2 cellular contexts compared by ENCODE assay signal in the genomic region with DNA sequence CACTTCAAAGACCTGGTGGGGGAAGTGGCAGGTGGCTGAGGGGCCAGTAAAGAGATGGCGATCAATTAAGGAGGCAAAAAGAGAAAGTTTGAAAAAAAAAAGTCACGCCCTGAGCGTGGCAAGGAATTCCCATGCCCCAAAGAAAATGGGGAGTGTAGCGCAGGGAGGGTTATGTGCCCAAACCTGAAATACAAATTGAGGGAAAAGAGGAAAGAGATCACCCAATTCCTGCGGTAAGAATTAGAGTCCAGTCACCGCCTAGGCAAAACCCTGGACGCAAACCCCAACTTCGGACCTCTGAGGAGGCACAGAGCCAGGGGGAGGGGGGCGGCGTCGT.
TF ChIP-seq lines count a peak whose summit lies in the region.

No MANE protein-coding gene starts in this region.

TF ChIP-seq in SK-N-SH, 30 proteins besides CTCF, POLR2A, EP300 and RAD21 (continued from another document):
- TF ChIP-seq, protein P1, sequence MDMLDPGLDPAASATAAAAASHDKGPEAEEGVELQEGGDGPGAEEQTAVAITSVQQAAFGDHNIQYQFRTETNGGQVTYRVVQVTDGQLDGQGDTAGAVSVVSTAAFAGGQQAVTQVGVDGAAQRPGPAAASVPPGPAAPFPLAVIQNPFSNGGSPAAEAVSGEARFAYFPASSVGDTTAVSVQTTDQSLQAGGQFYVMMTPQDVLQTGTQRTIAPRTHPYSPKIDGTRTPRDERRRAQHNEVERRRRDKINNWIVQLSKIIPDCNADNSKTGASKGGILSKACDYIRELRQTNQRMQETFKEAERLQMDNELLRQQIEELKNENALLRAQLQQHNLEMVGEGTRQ (IDR thresholded peaks at IDR 0.05; ENCODE audit: borderline replicate concordance, low read depth, low read length): no peak
- TF ChIP-seq NFIC (IDR thresholded peaks at IDR 0.05; ENCODE audit: borderline replicate concordance) (no peak), CHD2 (IDR thresholded peaks at IDR 0.05; ENCODE audit: low read length, partially characterized antibody) (no peak), SIN3A (IDR thresholded peaks at IDR 0.05; ENCODE audit: borderline replicate concordance, low read depth, low read length) (no peak), FOSL2 (IDR thresholded peaks at IDR 0.05; ENCODE audit: borderline replicate concordance, low read depth) (no peak), TAF1 (IDR thresholded peaks at IDR 0.05; ENCODE audit: borderline replicate concordance, low read depth, low read length) (no peak), SMC3 (IDR thresholded peaks at IDR 0.05; ENCODE audit: low read depth, low read length) (no peak)
- TF ChIP-seq, protein P2, sequence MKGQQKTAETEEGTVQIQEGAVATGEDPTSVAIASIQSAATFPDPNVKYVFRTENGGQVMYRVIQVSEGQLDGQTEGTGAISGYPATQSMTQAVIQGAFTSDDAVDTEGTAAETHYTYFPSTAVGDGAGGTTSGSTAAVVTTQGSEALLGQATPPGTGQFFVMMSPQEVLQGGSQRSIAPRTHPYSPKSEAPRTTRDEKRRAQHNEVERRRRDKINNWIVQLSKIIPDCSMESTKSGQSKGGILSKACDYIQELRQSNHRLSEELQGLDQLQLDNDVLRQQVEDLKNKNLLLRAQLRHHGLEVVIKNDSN (IDR thresholded peaks at IDR 0.05; ENCODE audit: borderline replicate concordance, low read depth): no peak
- TF ChIP-seq, protein P3, sequence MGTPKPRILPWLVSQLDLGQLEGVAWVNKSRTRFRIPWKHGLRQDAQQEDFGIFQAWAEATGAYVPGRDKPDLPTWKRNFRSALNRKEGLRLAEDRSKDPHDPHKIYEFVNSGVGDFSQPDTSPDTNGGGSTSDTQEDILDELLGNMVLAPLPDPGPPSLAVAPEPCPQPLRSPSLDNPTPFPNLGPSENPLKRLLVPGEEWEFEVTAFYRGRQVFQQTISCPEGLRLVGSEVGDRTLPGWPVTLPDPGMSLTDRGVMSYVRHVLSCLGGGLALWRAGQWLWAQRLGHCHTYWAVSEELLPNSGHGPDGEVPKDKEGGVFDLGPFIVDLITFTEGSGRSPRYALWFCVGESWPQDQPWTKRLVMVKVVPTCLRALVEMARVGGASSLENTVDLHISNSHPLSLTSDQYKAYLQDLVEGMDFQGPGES (IDR thresholded peaks at IDR 0.05; ENCODE audit: low read depth, low read length): no peak

TF ChIP-seq in SK-N-SH treated with all-trans-retinoic acid at 6 μM for 48 hours, 23 proteins besides CTCF, POLR2A, EP300 and RAD21 (continued from another document):
- TF ChIP-seq, protein P4, sequence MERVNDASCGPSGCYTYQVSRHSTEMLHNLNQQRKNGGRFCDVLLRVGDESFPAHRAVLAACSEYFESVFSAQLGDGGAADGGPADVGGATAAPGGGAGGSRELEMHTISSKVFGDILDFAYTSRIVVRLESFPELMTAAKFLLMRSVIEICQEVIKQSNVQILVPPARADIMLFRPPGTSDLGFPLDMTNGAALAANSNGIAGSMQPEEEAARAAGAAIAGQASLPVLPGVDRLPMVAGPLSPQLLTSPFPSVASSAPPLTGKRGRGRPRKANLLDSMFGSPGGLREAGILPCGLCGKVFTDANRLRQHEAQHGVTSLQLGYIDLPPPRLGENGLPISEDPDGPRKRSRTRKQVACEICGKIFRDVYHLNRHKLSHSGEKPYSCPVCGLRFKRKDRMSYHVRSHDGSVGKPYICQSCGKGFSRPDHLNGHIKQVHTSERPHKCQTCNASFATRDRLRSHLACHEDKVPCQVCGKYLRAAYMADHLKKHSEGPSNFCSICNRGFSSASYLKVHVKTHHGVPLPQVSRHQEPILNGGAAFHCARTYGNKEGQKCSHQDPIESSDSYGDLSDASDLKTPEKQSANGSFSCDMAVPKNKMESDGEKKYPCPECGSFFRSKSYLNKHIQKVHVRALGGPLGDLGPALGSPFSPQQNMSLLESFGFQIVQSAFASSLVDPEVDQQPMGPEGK (CRISPR knock-in tag; IDR thresholded peaks at IDR 0.05; ENCODE audit: borderline replicate concordance): no peak
- TF ChIP-seq ZNF70 (CRISPR knock-in tag; IDR thresholded peaks at IDR 0.05) (no peak), PPARA (CRISPR knock-in tag; IDR thresholded peaks at IDR 0.05; ENCODE audit: borderline replicate concordance) (no peak), ZFP30 (CRISPR knock-in tag; IDR thresholded peaks at IDR 0.05) (no peak), CSDC2 (CRISPR knock-in tag; IDR thresholded peaks at IDR 0.05) (no peak), ZNF565 (CRISPR knock-in tag; conservative IDR thresholded peaks at IDR 0.05; ENCODE audit: low read depth) (no peak), RARB (CRISPR knock-in tag; IDR thresholded peaks at IDR 0.05) (no peak), BACH2 (CRISPR knock-in tag; IDR thresholded peaks at IDR 0.05; ENCODE audit: borderline replicate concordance) (no peak)
- TF ChIP-seq, protein P5, sequence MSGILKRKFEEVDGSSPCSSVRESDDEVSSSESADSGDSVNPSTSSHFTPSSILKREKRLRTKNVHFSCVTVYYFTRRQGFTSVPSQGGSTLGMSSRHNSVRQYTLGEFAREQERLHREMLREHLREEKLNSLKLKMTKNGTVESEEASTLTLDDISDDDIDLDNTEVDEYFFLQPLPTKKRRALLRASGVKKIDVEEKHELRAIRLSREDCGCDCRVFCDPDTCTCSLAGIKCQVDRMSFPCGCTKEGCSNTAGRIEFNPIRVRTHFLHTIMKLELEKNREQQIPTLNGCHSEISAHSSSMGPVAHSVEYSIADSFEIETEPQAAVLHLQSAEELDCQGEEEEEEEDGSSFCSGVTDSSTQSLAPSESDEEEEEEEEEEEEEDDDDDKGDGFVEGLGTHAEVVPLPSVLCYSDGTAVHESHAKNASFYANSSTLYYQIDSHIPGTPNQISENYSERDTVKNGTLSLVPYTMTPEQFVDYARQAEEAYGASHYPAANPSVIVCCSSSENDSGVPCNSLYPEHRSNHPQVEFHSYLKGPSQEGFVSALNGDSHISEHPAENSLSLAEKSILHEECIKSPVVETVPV (CRISPR knock-in tag; IDR thresholded peaks at IDR 0.05): no peak
- TF ChIP-seq, protein P6, sequence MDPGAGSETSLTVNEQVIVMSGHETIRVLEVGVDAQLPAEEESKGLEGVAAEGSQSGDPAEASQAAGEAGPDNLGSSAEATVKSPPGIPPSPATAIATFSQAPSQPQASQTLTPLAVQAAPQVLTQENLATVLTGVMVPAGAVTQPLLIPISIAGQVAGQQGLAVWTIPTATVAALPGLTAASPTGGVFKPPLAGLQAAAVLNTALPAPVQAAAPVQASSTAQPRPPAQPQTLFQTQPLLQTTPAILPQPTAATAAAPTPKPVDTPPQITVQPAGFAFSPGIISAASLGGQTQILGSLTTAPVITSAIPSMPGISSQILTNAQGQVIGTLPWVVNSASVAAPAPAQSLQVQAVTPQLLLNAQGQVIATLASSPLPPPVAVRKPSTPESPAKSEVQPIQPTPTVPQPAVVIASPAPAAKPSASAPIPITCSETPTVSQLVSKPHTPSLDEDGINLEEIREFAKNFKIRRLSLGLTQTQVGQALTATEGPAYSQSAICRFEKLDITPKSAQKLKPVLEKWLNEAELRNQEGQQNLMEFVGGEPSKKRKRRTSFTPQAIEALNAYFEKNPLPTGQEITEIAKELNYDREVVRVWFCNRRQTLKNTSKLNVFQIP (CRISPR knock-in tag; IDR thresholded peaks at IDR 0.05; ENCODE audit: borderline replicate concordance, low read depth): no peak
